28 cellular contexts compared by ENCODE assay signal in the genomic region with DNA sequence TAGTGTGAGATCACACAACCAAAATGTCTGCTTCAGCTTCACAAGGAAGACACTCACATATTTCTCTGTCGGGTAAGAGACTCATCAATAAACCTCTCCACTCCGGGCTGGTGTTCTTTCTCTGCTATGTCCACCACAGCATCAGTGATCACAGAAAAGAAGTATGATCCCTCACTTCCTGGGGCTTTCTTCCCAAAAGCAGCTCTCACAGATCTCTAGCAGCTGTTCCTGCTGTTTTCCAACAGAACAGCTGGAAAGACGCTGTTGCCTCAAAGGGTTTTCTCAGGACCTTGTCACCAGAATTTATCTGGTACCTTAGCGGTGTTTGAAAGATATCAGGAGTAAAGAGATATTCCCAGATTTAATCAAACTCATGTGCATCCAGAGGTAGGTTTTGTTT. TPM values are rescaled to one million over a fixed set of nuclear protein-coding genes. Genes with fewer than 3 reads are reported as not detected.
DNase-seq lines count a peak whose midpoint lies in the region; ATAC-seq, FAIRE-seq and TF ChIP-seq lines count a peak whose summit lies in the region.
"Had no signal": no experiment of that assay in that cellular context is flagged by ENCODE, and none has a peak within 500 bp of the region (broad histone marks: within the 10 kb centered on the region; RNA-seq: fewer than 3 reads in every experiment).

No MANE protein-coding gene starts in this region.

- TF ChIP-seq CTCF in body of pancreas (IDR thresholded peaks at IDR 0.05) (no peak), pancreas (IDR thresholded peaks at IDR 0.05) (no peak), CD14-positive monocyte (IDR thresholded peaks at IDR 0.05) (no peak)

- peaks cover 0 to 5% (median 5%) of the 10 kb centered on the region in 3 donors for H3K27me3 Mint-ChIP-seq in CD14-positive monocyte (ENCODE audit: low read depth in 3 of 3)

- H3K9me3 Mint-ChIP-seq in CD14-positive monocyte: peaks cover 0 to 4% (median 0%) of the 10 kb centered on the region in 7 donors
- H3K9me3 Mint-ChIP-seq: activated naive CD8-positive, alpha-beta T cell treated with anti-CD3 and anti-CD28 coated beads, Interleukin-2, amount 10 ng/mL, durations not matched to agents 7 days and 5 days; T-helper 2 cell treated with Interferon-gamma antibody and Interleukin-4, amounts not matched to agents 5 μg/mL and 100 μg/mL, for 36 hours had no signal

- H3K36me3 ChIP-seq in body of pancreas (replicated peaks in 1 of 2; ENCODE audit: insufficient read depth in 1 of 2, low read depth in 2 of 2): no peaks in the 10 kb centered on the region
- H3K36me3 ChIP-seq in pancreas: no peaks in the 10 kb centered on the region
- H3K36me3 ChIP-seq: BLaER1 treated with 17β-estradiol and CSF1 and Interleukin-3, amounts not matched to agents 10 nM and 100 nM; gastrocnemius medialis; lower lobe of right lung; spleen; upper lobe of left lung had no signal

- H3K9me3 ChIP-seq in body of pancreas (no peaks in the 10 kb centered on the region), pancreas (no peaks in the 10 kb centered on the region)
- H3K9me3 ChIP-seq: BLaER1 treated with 17β-estradiol and CSF1 and Interleukin-3, amounts not matched to agents 10 nM and 100 nM; gastrocnemius medialis; lower lobe of right lung; spleen; upper lobe of left lung had no signal

- H3K4me3 ChIP-seq in body of pancreas: no peak overlapping the region
- peak overlapping the region in 1 of 4 donors; percentile 16 for H3K4me3 ChIP-seq in pancreas
- H3K4me3 ChIP-seq: BLaER1 treated with 17β-estradiol and CSF1 and Interleukin-3, amounts not matched to agents 10 nM and 100 nM; gastrocnemius medialis; lower lobe of right lung; spleen; upper lobe of left lung had no signal

- H3K4me1 ChIP-seq in body of pancreas (peaks cover 62% of the 10 kb centered on the region), pancreas (peaks cover 7 to 56% (median 32%) of the 10 kb centered on the region in 3 donors)
- H3K4me1 ChIP-seq: gastrocnemius medialis had no signal

- H3K27me3 ChIP-seq in body of pancreas (no peaks in the 10 kb centered on the region), pancreas (no peaks in the 10 kb centered on the region)
- H3K27me3 ChIP-seq: BLaER1 treated with 17β-estradiol and CSF1 and Interleukin-3, amounts not matched to agents 10 nM and 100 nM; gastrocnemius medialis; upper lobe of left lung had no signal

- H3K4me3 Mint-ChIP-seq in CD14-positive monocyte: no peak overlapping the region
- H3K4me3 Mint-ChIP-seq: activated CD4-positive, alpha-beta T cell treated with anti-CD3 and anti-CD28 coated beads for 36 hours; activated naive CD8-positive, alpha-beta T cell treated with anti-CD3 and anti-CD28 coated beads, Interleukin-2, amount 10 ng/mL, durations not matched to agents 7 days and 5 days; T-helper 2 cell treated with Interferon-gamma antibody and Interleukin-4, amounts not matched to agents 5 μg/mL and 100 μg/mL, for 36 hours had no signal

- WGBS in body of pancreas, 2 donors: 34 to 36% methylated on average over 4 of the region's 4 CpGs
- WGBS in pancreas, 2 donors: 36 to 40% methylated on average over 4 of the region's 4 CpGs

- no peaks in the 10 kb centered on the region for H3K36me3 Mint-ChIP-seq in CD14-positive monocyte
- H3K36me3 Mint-ChIP-seq: activated naive CD8-positive, alpha-beta T cell treated with anti-CD3 and anti-CD28 coated beads, Interleukin-2, amount 10 ng/mL, durations not matched to agents 7 days and 5 days had no signal

- intact Hi-C loops in body of pancreas (cut with DNase I): no loop called here
- intact Hi-C loops in pancreas (cut with DNase I): no loop called here
- intact Hi-C loops in CD14-positive monocyte (cut with micrococcal nuclease): no loop called here

- peaks cover 28% of the 10 kb centered on the region for H3K4me1 Mint-ChIP-seq in CD14-positive monocyte

- DNase-seq in AG20443 (ENCODE audit: low spot score) (peak; percentile 10), body of pancreas (peak in 3 of 4 donors; percentile 36 to 51 (median 38)), left kidney (ENCODE audit: low read depth, low spot score) (peak; percentile 21), pancreas (no peak), HTR-8/SVneo (ENCODE audit: insufficient read length, low spot score) (no peak), Ammon's horn (ENCODE audit: low spot score) (no peak), NCI-H524 treated with DMSO at 0.1 percent for 48 hours (lab: John Stamatoyannopoulos, UW) (no peak), CD14-positive monocyte (ENCODE audit: low spot score) (no peak)
- DNase-seq: activated CD4-positive, alpha-beta T cell treated with anti-CD3 and anti-CD28 coated beads for 36 hours; activated naive CD8-positive, alpha-beta T cell treated with anti-CD3 and anti-CD28 coated beads, Interleukin-2, amount 10 ng/mL, durations not matched to agents 7 days and 5 days; activated T-cell treated with anti-CD3 and anti-CD28 coated beads for 4 hours; COR-L47; dermis blood vessel endothelial cell; DMS79; gastrocnemius medialis; GDM1; KBM-7; lower lobe of right lung; MM.1S; NCI-H1417 treated with DMSO at 0.1 percent for 48 hours; NCI-H2081; spleen; substantia nigra had no signal

- H3K27ac Mint-ChIP-seq in CD14-positive monocyte: no peak overlapping the region
- H3K27ac Mint-ChIP-seq: activated CD4-positive, alpha-beta T cell treated with anti-CD3 and anti-CD28 coated beads for 36 hours; activated naive CD8-positive, alpha-beta T cell treated with anti-CD3 and anti-CD28 coated beads, Interleukin-2, amount 10 ng/mL, durations not matched to agents 7 days and 5 days; T-helper 2 cell treated with Interferon-gamma antibody and Interleukin-4, amounts not matched to agents 5 μg/mL and 100 μg/mL, for 36 hours had no signal

- FAIRE-seq in pancreas (lab: Jason Lieb, UNC): no peak
- no peak for FAIRE-seq in HTR-8/SVneo (lab: Jason Lieb, UNC)
- FAIRE-seq: endometrium had no signal

- ATAC-seq in body of pancreas (peak; percentile 59), pancreas (peak; percentile 27 to 59 (median 49))
- ATAC-seq: activated CD4-positive, alpha-beta T cell treated with anti-CD3 and anti-CD28 coated beads for 36 hours; gastrocnemius medialis; HCT116 had no signal

- TF ChIP-seq POLR2A in body of pancreas (IDR thresholded peaks at IDR 0.05): peak in 1 of 3 donors; percentile 37

- H3K27ac ChIP-seq in body of pancreas (peak overlapping the region; percentile 44 to 84 (median 76)), pancreas (peak overlapping the region; percentile 36 to 74 (median 66))
- H3K27ac ChIP-seq: BLaER1 treated with 17β-estradiol and CSF1 and Interleukin-3, amounts not matched to agents 10 nM and 100 nM; gastrocnemius medialis; lower lobe of right lung; spleen had no signal

RNA-seq across cellular contexts. Expression of a gene that starts 46.4 kb away (rescaled TPM):
- total RNA-seq in body of pancreas: 1,000 to 10,000 TPM; 1,064 to 1,447 TPM
- total RNA-seq in pancreas: 1,000 to 10,000 TPM in 4 of 6 donors, 100 to 1,000 TPM in 2; 862 to 1,576 (median 1,249) TPM
- 100 to 1,000 TPM; 343 to 367 TPM for polyA plus RNA-seq in pancreas
- 1 to 10 TPM in 1 of 2 donors, under 1 TPM in 1; 0.89 to 1.5 TPM for polyA plus RNA-seq in CD14-positive monocyte

Comparison
In these comparisons a context has a peak if more than half of its experiments do, and no peak if none do; other contexts are left out.
1. DNase-seq: peak in AG20443 (single experiment), body of pancreas (3 of 4) and left kidney (single experiment); none in pancreas (0 of 6), HTR-8/SVneo (single experiment), Ammon's horn (single experiment), NCI-H524 treated with DMSO at 0.1 percent for 48 hours (single experiment) and CD14-positive monocyte (single experiment).